Comparison of ENCODE assay signal across 19 cellular contexts in genomic region chr10:129678186-129678585, GRCh38.
"Had no signal": no experiment of that assay in that cellular context is flagged by ENCODE, and none has a peak within 500 bp of the region (broad histone marks: within the 10 kb centered on the region; RNA-seq: fewer than 3 reads in every experiment).

No MANE protein-coding gene starts in this region.

- H3K9me3 ChIP-seq: colonic mucosa, heart left ventricle, left lung, lower lobe of right lung, neutrophil, sigmoid colon, thoracic aorta had no signal

- DNase-seq: colonic mucosa; dermis blood vessel endothelial cell; foreskin keratinocyte; heart left ventricle; hippocampal formation; kidney glomerular epithelial cell; left lung; lower lobe of right lung; mesenchymal stem cell; naive B cell; sigmoid colon; stimulated activated CD4-positive, alpha-beta T cell treated with anti-CD3 and anti-CD28 coated beads, Interleukin-2, amount 100 ng/mL, for 24 hours; stimulated activated CD4-positive, alpha-beta T cell treated with anti-CD3 and anti-CD28 coated beads, Interleukin-4, amount 100 ng/mL, for 4 hours; stimulated activated naive B cell treated with anti-CD40 and anti-IgM and Interleukin-4, amounts not matched to agents 10 μg/mL and 1 μg/mL and 100 μg/mL, for 72 hours; stimulated activated naive CD8-positive, alpha-beta T cell treated with anti-CD3 and anti-CD28 coated beads, Interleukin-15, amount 100 ng/mL, for 72 hours; trophoblast cell had no signal

- H3K4me3 ChIP-seq: colonic mucosa, heart left ventricle, left lung, lower lobe of right lung, sigmoid colon, skin epidermis, thoracic aorta had no signal

- H3K4me1 ChIP-seq: colonic mucosa, foreskin keratinocyte, heart left ventricle, left lung, lower lobe of right lung, sigmoid colon had no signal

- H3K27ac ChIP-seq: colonic mucosa, foreskin keratinocyte, heart left ventricle, left lung, lower lobe of right lung, neutrophil, sigmoid colon, skin epidermis, thoracic aorta had no signal

- H3K36me3 ChIP-seq: colonic mucosa, heart left ventricle, left lung, lower lobe of right lung, neutrophil, sigmoid colon, thoracic aorta had no signal

- ATAC-seq: foreskin keratinocyte; left lung; lower lobe of right lung; stimulated activated naive B cell treated with anti-CD40 and anti-IgM and Interleukin-4, amounts not matched to agents 10 μg/mL and 1 μg/mL and 100 μg/mL, for 72 hours; stimulated activated naive CD8-positive, alpha-beta T cell treated with anti-CD3 and anti-CD28 coated beads, Interleukin-15, amount 100 ng/mL, for 72 hours had no signal

- H3K27me3 ChIP-seq: colonic mucosa, foreskin keratinocyte, heart left ventricle, left lung, neutrophil, sigmoid colon had no signal
